In genomic region chr7:44531421-44532380, GRCh38 we compare ENCODE assay signal across 15 cellular contexts. TPM values are rescaled to one million over a fixed set of nuclear protein-coding genes. Genes with fewer than 3 reads are reported as not detected.
"Had no signal": no experiment of that assay in that cellular context is flagged by ENCODE, and none has a peak within 500 bp of the region (broad histone marks: within the 10 kb centered on the region; RNA-seq: fewer than 3 reads in every experiment).

No MANE protein-coding gene starts in this region.

- H3K9me3 ChIP-seq: body of pancreas, colonic mucosa, thyroid gland had no signal

- ATAC-seq: activated CD8-positive, alpha-beta memory T cell treated with anti-CD3 and anti-CD28 coated beads, Interleukin-2, amount 10 ng/mL, durations not matched to agents 7 days and 5 days; body of pancreas had no signal

- H3K27me3 ChIP-seq: body of pancreas, colonic mucosa, thyroid gland, uterus had no signal

- DNase-seq: activated CD4-positive, alpha-beta T cell treated with anti-CD3 and anti-CD28 coated beads for 1 hour; activated CD4-positive, alpha-beta T cell treated with anti-CD3 and anti-CD28 coated beads, Interleukin-2, amount 50 U/mL, for 4 hours; activated T-cell treated with anti-CD3 and anti-CD28 coated beads, Interleukin-2, amount 50 U/mL, for 1 hour; body of pancreas; central memory CD4-positive, alpha-beta T cell; colonic mucosa; effector CD4-positive, alpha-beta T cell; foreskin fibroblast; midbrain; T-helper 1 cell; T1000; thyroid gland; uterus had no signal

- H3K4me1 ChIP-seq: body of pancreas, colonic mucosa, thyroid gland, uterus had no signal

- H3K4me3 ChIP-seq: body of pancreas, colonic mucosa, thyroid gland, uterus had no signal

- H3K36me3 ChIP-seq: colonic mucosa, thyroid gland, uterus had no signal

- H3K27ac ChIP-seq: body of pancreas, colonic mucosa, thyroid gland, uterus had no signal

RNA-seq across cellular contexts. Expression of gene NPC1L1, which starts 9.4 kb away (rescaled TPM):
- total RNA-seq: activated CD8-positive, alpha-beta memory T cell treated with anti-CD3 and anti-CD28 coated beads, Interleukin-2, amount 10 ng/mL, durations not matched to agents 7 days and 5 days; endothelial cell of umbilical vein; thyroid gland had no signal
- polyA plus RNA-seq: endothelial cell of umbilical vein had no signal
